ENCODE assay signal across 8 cellular contexts in genomic region chr6:20092071-20092566, GRCh38.
DNase-seq lines count a peak whose midpoint lies in the region; ATAC-seq and TF ChIP-seq lines count a peak whose summit lies in the region.

No MANE protein-coding gene starts in this region.

- no peak for ATAC-seq in Panc1

- no peak overlapping the region for H3K4me3 ChIP-seq in AG09309 (ENCODE audit: control insufficient read depth, low read depth, low read length)
- H3K4me3 ChIP-seq in GM12875 (ENCODE audit: low read depth, low read length): no peak overlapping the region
- H3K4me3 ChIP-seq in Panc1 (ENCODE audit: low read depth in 2 of 2, low read length in 2 of 2): no peak overlapping the region
- H3K4me3 ChIP-seq in epithelial cell of esophagus (ENCODE audit: low read length): no peak overlapping the region

- H3K27me3 ChIP-seq in Panc1 (ENCODE audit: control insufficient read depth, insufficient read depth, low read length): no peaks in the 10 kb centered on the region

- no peak overlapping the region for H3K27ac ChIP-seq in Panc1 (ENCODE audit: low read length)

- in situ Hi-C loops in Panc1 (cut with HindIII; ENCODE audit: low pct_unique_long_range_greater_than_20kb, low sequenced_read_pairs): no loop called here

- peaks cover 2% of the 10 kb centered on the region; the same call in 1 of the 2 replicates for H3K9me3 ChIP-seq in Panc1 (ENCODE audit: control insufficient read depth, insufficient read depth, low read depth, low read length)

- H3K9me3 Mint-ChIP-seq in nephron: peaks cover 11% of the 10 kb centered on the region

- H3K4me1 ChIP-seq in Panc1 (ENCODE audit: control insufficient read depth, insufficient read depth, low read length): no peaks in the 10 kb centered on the region

- peak; percentile 25 for DNase-seq in AG09309 (ENCODE audit: low read depth)
- DNase-seq in KG1 (lab: John Stamatoyannopoulos, UW): peak; percentile 4
- DNase-seq in Panc1 (ENCODE audit: low read depth, low spot score): peak; percentile 30
- DNase-seq in epithelial cell of esophagus (ENCODE audit: low read depth): peak; percentile 66
- DNase-seq in activated CD4-positive, CD25-positive, alpha-beta regulatory T cell treated with anti-CD3 and anti-CD28 coated beads, Interleukin-2, amount 50 U/mL, for 72 hours: no peak
- DNase-seq in nucleus accumbens (lab: John Stamatoyannopoulos, UW): no peak

- intact Hi-C loops in Panc1 (cut with micrococcal nuclease; ENCODE audit: unreplicated experiment): loop anchor here (1.0 to 5.0 kb wide), 3 partner anchors 34 to 435 kb away; no protein-coding TSS in a partner anchor

- BruUV-seq in Panc1 (replicated peaks; lab: Mats Ljungman, UMichigan): no TSS peak

- no peaks in the 10 kb centered on the region for H3K4me1 Mint-ChIP-seq in nephron

- no peaks in the 10 kb centered on the region for H3K27me3 Mint-ChIP-seq in nephron (ENCODE audit: low read depth)

- no peaks in the 10 kb centered on the region for H3K36me3 Mint-ChIP-seq in nephron (ENCODE audit: low read depth)

- POLR2A ChIA-PET in Panc1 (lab: Charles Lee): no interaction called here

- CTCF ChIA-PET in Panc1 (lab: Charles Lee): interaction anchor here (0.8 to 2.2 kb wide), 2 partner anchors 18 to 34 kb away, joined by 4 to 8 read pairs; no protein-coding TSS in a partner anchor

- peak overlapping the region in 1 of 3 experiments; percentile 27 for H3K27ac Mint-ChIP-seq in nephron

- no peak overlapping the region for H3K4me3 Mint-ChIP-seq in nephron

- H3K36me3 ChIP-seq in Panc1 (ENCODE audit: control insufficient read depth, insufficient read depth, low read length): no peaks in the 10 kb centered on the region

- TF ChIP-seq CTCF in AG09309 (IDR thresholded peaks at IDR 0.05; ENCODE audit: control insufficient read depth, insufficient read depth, low read depth, low read length, missing control alignments) (peak; percentile 43), GM12875 (IDR thresholded peaks at IDR 0.05; ENCODE audit: borderline replicate concordance, insufficient read depth, low read depth, low read length) (peak; percentile 42; the same call in 1 of the 2 replicates), Panc1 (IDR thresholded peaks at IDR 0.05) (peak; percentile 73), epithelial cell of esophagus (IDR thresholded peaks at IDR 0.05; ENCODE audit: insufficient read depth, low read depth, low read length, missing control alignments) (peak; percentile 56), nephron (IDR thresholded peaks at IDR 0.05; ENCODE audit: unreplicated experiment in 3 of 3) (peak; percentile 66 to 85 (median 70))

Comparison
In these comparisons a context has a peak if more than half of its experiments do, and no peak if none do; other contexts are left out.
1. DNase-seq: peak in AG09309 (single experiment), KG1 (single experiment), Panc1 (single experiment) and epithelial cell of esophagus (single experiment); none in activated CD4-positive, CD25-positive, alpha-beta regulatory T cell treated with anti-CD3 and anti-CD28 coated beads, Interleukin-2, amount 50 U/mL, for 72 hours (single experiment) and nucleus accumbens (0 of 56).
2. Peak in every context shown above with its lines, with median percentiles within 50 percentile points of each other: CTCF ChIP-seq.